14 cellular contexts compared by ENCODE assay signal in genomic region chr19:15129856-15130580, GRCh38. TPM values are rescaled to one million over a fixed set of nuclear protein-coding genes. Genes with fewer than 3 reads are reported as not detected.
A peak's percentile ranks its signal among the peaks of the same experiment; 100 is the strongest.
DNase-seq lines count a peak whose midpoint lies in the region; ATAC-seq and TF ChIP-seq lines count a peak whose summit lies in the region.
"Had no signal": no experiment of that assay in that cellular context is flagged by ENCODE, and none has a peak within 500 bp of the region (broad histone marks: within the 10 kb centered on the region; RNA-seq: fewer than 3 reads in every experiment).

No MANE protein-coding gene starts in this region.

- POLR2A ChIA-PET in activated CD4-positive, alpha-beta T cell treated with anti-CD3 and anti-CD28 coated beads for 36 hours (lab: Charles Lee) = no interaction called here

- H3K36me3 Mint-ChIP-seq in activated CD4-positive, alpha-beta T cell treated with anti-CD3 and anti-CD28 coated beads for 36 hours (ENCODE audit: low read depth) = no peaks in the 10 kb centered on the region
- no peaks in the 10 kb centered on the region for H3K36me3 Mint-ChIP-seq in activated T-cell treated with anti-CD3 and anti-CD28 coated beads, Interleukin-2, amount 50 U/mL, for 4 hours (ENCODE audit: insufficient read depth)

- no peaks in the 10 kb centered on the region for H3K36me3 ChIP-seq in left lung
- no peaks in the 10 kb centered on the region for H3K36me3 ChIP-seq in suprapubic skin
- H3K36me3 ChIP-seq: transverse colon had no signal

- TF ChIP-seq EP300 in suprapubic skin (IDR thresholded peaks at IDR 0.05) = no peak

- H3K4me1 ChIP-seq in left lung (peaks cover 0 to 4% of the 10 kb centered on the region in 2 donors), suprapubic skin (peaks cover 25% of the 10 kb centered on the region)

- H3K9me3 ChIP-seq in left lung (no peaks in the 10 kb centered on the region), suprapubic skin (no peaks in the 10 kb centered on the region)
- H3K9me3 ChIP-seq: SJSA1, transverse colon had no signal

- peaks cover 24% of the 10 kb centered on the region for H3K4me1 Mint-ChIP-seq in activated CD4-positive, alpha-beta T cell treated with anti-CD3 and anti-CD28 coated beads for 36 hours
- peaks cover 23% of the 10 kb centered on the region for H3K4me1 Mint-ChIP-seq in activated T-cell treated with anti-CD3 and anti-CD28 coated beads, Interleukin-2, amount 50 U/mL, for 4 hours (ENCODE audit: low read depth)

- peak; percentile 73 for DNase-seq in activated CD4-positive, alpha-beta T cell treated with anti-CD3 and anti-CD28 coated beads for 36 hours
- DNase-seq in activated CD4-positive, alpha-beta T cell treated with anti-CD3 and anti-CD28 coated beads for 1 hour = no peak
- DNase-seq in activated T-cell treated with anti-CD3 and anti-CD28 coated beads, Interleukin-2, amount 50 U/mL, for 4 hours = peak; percentile 56
- DNase-seq in left lung (no peak), suprapubic skin (ENCODE audit: low spot score in 2 of 2) (peak in 1 of 2 donors; percentile 36), iPS-NIHi11 (ENCODE audit: low spot score) (no peak), GDM1 (lab: John Stamatoyannopoulos, UW) (no peak)
- DNase-seq: midbrain, NCI-H2081 treated with DMSO at 0.1 percent for 48 hours, transverse colon had no signal

- no peaks in the 10 kb centered on the region for H3K27me3 ChIP-seq in left lung
- H3K27me3 ChIP-seq in suprapubic skin = no peaks in the 10 kb centered on the region
- H3K27me3 ChIP-seq: SJSA1, transverse colon had no signal

- no peak overlapping the region for H3K27ac ChIP-seq in left lung
- H3K27ac ChIP-seq in suprapubic skin = peak overlapping the region; percentile 46
- H3K27ac ChIP-seq: SJSA1, transverse colon had no signal

- CTCF ChIA-PET in activated CD4-positive, alpha-beta T cell treated with anti-CD3 and anti-CD28 coated beads for 36 hours (lab: Charles Lee) = interaction anchor here (0.8 kb wide), 1 partner anchor 23 kb away, joined by 3 read pairs; no protein-coding TSS in a partner anchor

- no peak for TF ChIP-seq CTCF in left lung (IDR thresholded peaks at IDR 0.05)
- no peak for TF ChIP-seq CTCF in suprapubic skin (IDR thresholded peaks at IDR 0.05)

- no peak overlapping the region for H3K4me3 Mint-ChIP-seq in activated CD4-positive, alpha-beta T cell treated with anti-CD3 and anti-CD28 coated beads for 36 hours
- H3K4me3 Mint-ChIP-seq in activated T-cell treated with anti-CD3 and anti-CD28 coated beads, Interleukin-2, amount 50 U/mL, for 4 hours = peak overlapping the region; percentile 19

- no peaks in the 10 kb centered on the region for H3K27me3 Mint-ChIP-seq in activated CD4-positive, alpha-beta T cell treated with anti-CD3 and anti-CD28 coated beads for 36 hours
- H3K27me3 Mint-ChIP-seq in activated T-cell treated with anti-CD3 and anti-CD28 coated beads, Interleukin-2, amount 50 U/mL, for 4 hours (ENCODE audit: low read depth) = peaks cover 8% of the 10 kb centered on the region

- peak overlapping the region; percentile 96 for H3K27ac Mint-ChIP-seq in activated CD4-positive, alpha-beta T cell treated with anti-CD3 and anti-CD28 coated beads for 36 hours

- no peaks in the 10 kb centered on the region for H3K9me3 Mint-ChIP-seq in activated CD4-positive, alpha-beta T cell treated with anti-CD3 and anti-CD28 coated beads for 36 hours (ENCODE audit: low read depth)
- H3K9me3 Mint-ChIP-seq in activated T-cell treated with anti-CD3 and anti-CD28 coated beads, Interleukin-2, amount 50 U/mL, for 4 hours = no peaks in the 10 kb centered on the region

- ATAC-seq in activated CD4-positive, alpha-beta T cell treated with anti-CD3 and anti-CD28 coated beads for 36 hours = peak; percentile 18
- ATAC-seq in activated T-cell treated with anti-CD3 and anti-CD28 coated beads, Interleukin-2, amount 50 U/mL, for 4 hours = no peak
- ATAC-seq in left lung (peak; percentile 6), GM21576 (IDR thresholded peaks at IDR 0.05; ENCODE audit: unreplicated experiment) (no peak)

- intact Hi-C loops in activated CD4-positive, alpha-beta T cell treated with anti-CD3 and anti-CD28 coated beads for 36 hours (cut with DNase I, micrococcal nuclease) = loop anchor here in 1 of 2 experiments (5.0 to 10.0 kb wide), 3 partner anchors 558 to 1123 kb away; partner anchors contain the start of genes NDUFB7, RFX1 and TPM4
- intact Hi-C loops in left lung (cut with DNase I) = no loop called here

- H3K4me3 ChIP-seq in left lung (no peak overlapping the region), suprapubic skin (no peak overlapping the region)
- H3K4me3 ChIP-seq: SJSA1, transverse colon had no signal

- WGBS in suprapubic skin = 42% methylated on average over 16 of the region's 16 CpGs

- no peak for TF ChIP-seq POLR2A in suprapubic skin (IDR thresholded peaks at IDR 0.05)

RNA-seq across cellular contexts. Expression of gene SYDE1, which starts 22.8 kb away (rescaled TPM):
- total RNA-seq in activated CD4-positive, alpha-beta T cell treated with anti-CD3 and anti-CD28 coated beads for 36 hours = 1 to 10 TPM; 2.1 to 3.3 TPM
- under 1 TPM; 0.49 to 0.76 (median 0.63) TPM for total RNA-seq in activated T-cell treated with anti-CD3 and anti-CD28 coated beads, Interleukin-2, amount 50 U/mL, for 4 hours
- 10 to 100 TPM; 17.5 to 22.9 TPM for total RNA-seq in left lung
- total RNA-seq in suprapubic skin = 10 to 100 TPM in 1 of 4 donors, 1 to 10 TPM in 3; 3.8 to 17.8 (median 6.8) TPM

RNA-seq across cellular contexts. Expression of gene OR1I1, which starts 48.0 kb away (rescaled TPM):
- total RNA-seq in activated CD4-positive, alpha-beta T cell treated with anti-CD3 and anti-CD28 coated beads for 36 hours = not detected
- total RNA-seq in activated T-cell treated with anti-CD3 and anti-CD28 coated beads, Interleukin-2, amount 50 U/mL, for 4 hours = not detected
- total RNA-seq in left lung = not detected
- total RNA-seq in suprapubic skin = not detected
- total RNA-seq: chondrocyte, SJSA1, skeletal muscle tissue, transverse colon had no signal

Comparison
In these comparisons a context has a peak if more than half of its experiments do, and no peak if none do; other contexts are left out.
1. DNase-seq: peak in activated CD4-positive, alpha-beta T cell treated with anti-CD3 and anti-CD28 coated beads for 36 hours (single experiment) and activated T-cell treated with anti-CD3 and anti-CD28 coated beads, Interleukin-2, amount 50 U/mL, for 4 hours (single experiment); none in activated CD4-positive, alpha-beta T cell treated with anti-CD3 and anti-CD28 coated beads for 1 hour (single experiment), left lung (0 of 2), iPS-NIHi11 (single experiment) and GDM1 (single experiment).
2. ATAC-seq: peak in activated CD4-positive, alpha-beta T cell treated with anti-CD3 and anti-CD28 coated beads for 36 hours (single experiment) and left lung (single experiment); none in activated T-cell treated with anti-CD3 and anti-CD28 coated beads, Interleukin-2, amount 50 U/mL, for 4 hours (0 of 2) and GM21576 (single experiment).